11 cellular contexts compared by ENCODE assay signal in the genomic region with DNA sequence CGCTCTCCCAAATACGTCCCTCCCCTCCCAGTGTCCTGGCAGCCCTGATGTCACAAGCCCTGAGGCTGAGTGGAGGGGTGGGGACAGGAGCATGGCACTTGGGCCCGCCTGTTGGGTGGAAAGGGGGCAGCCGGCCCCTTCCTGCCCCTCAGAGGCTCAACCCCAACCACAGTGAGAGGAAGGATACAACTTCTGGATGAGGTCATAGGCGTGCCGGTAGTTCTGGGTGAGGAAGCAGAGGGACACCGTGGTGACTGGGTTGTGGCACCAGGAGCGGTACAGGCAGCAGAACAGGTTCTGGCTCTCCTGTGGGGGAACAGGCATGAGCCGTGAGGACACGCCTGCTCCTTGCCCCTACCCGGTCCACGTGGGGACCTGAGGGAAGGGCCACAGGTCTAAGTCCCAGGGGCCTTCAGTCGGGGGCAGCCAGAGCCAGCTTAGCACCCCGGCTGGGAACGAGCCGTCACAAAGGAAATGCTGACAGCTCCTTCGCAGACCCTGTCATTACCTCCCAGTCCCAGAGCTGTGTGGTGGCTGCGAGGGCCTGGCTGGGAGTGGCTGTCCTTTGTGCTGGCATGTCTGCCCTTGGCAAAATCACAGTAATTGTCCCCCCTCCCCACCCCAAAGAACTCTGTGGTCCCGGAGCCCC. TPM values are rescaled to one million over a fixed set of nuclear protein-coding genes. Genes with fewer than 3 reads are reported as not detected.
DNase-seq lines count a peak whose midpoint lies in the region; ATAC-seq, FAIRE-seq and TF ChIP-seq lines count a peak whose summit lies in the region.
"Had no signal": no experiment of that assay in that cellular context is flagged by ENCODE, and none has a peak within 500 bp of the region (broad histone marks: within the 10 kb centered on the region; RNA-seq: fewer than 3 reads in every experiment).

No MANE protein-coding gene starts in this region.

- H3K9me3 ChIP-seq in heart left ventricle (no peaks in the 10 kb centered on the region), astrocyte (ENCODE audit: insufficient read depth, low read depth, low read length) (no peaks in the 10 kb centered on the region), mucosa of descending colon (no peaks in the 10 kb centered on the region)

- H3K9ac ChIP-seq in astrocyte (ENCODE audit: low read length): peak overlapping the region; percentile 21
- H3K9ac ChIP-seq: KMS-11 had no signal

- peaks cover 5% of the 10 kb centered on the region for H3K9me3 Mint-ChIP-seq in astrocyte (ENCODE audit: unreplicated experiment)
- H3K9me3 Mint-ChIP-seq: central memory CD8-positive, alpha-beta T cell; nephron progenitor cell had no signal

- no peak overlapping the region for H3K27ac Mint-ChIP-seq in astrocyte (ENCODE audit: unreplicated experiment)
- H3K27ac Mint-ChIP-seq: nephron progenitor cell had no signal

- H3K4me1 ChIP-seq in heart left ventricle (peaks cover 3 to 97% (median 71%) of the 10 kb centered on the region in 12 donors), astrocyte (ENCODE audit: insufficient read depth, low read length) (peaks cover 47% of the 10 kb centered on the region), mucosa of descending colon (ENCODE audit: low read depth) (peaks cover 17% of the 10 kb centered on the region), urinary bladder (ENCODE audit: insufficient read depth) (no peaks in the 10 kb centered on the region)

- 33 to 46% (median 43%) methylated on average over 17 to 19 of the region's 19 CpGs for WGBS in heart left ventricle, 4 donors
- 69% methylated on average over 19 of the region's 19 CpGs for WGBS in urinary bladder

- H2AFZ ChIP-seq in astrocyte (ENCODE audit: low read depth, low read length): no peak overlapping the region

- no peak for TF ChIP-seq CTCF in heart left ventricle (IDR thresholded peaks at IDR 0.05)
- TF ChIP-seq CTCF in astrocyte (IDR thresholded peaks at IDR 0.05; ENCODE audit: insufficient read depth, low read depth, low read length): no peak
- TF ChIP-seq CTCF in mucosa of descending colon (IDR thresholded peaks at IDR 0.05): no peak

- peaks cover 11% of the 10 kb centered on the region for H3K36me3 Mint-ChIP-seq in astrocyte (ENCODE audit: low read depth, unreplicated experiment)

- ATAC-seq in heart left ventricle (no peak), Right ventricle myocardium superior (ENCODE audit: poor library complexity) (no peak), mucosa of descending colon (peak; percentile 32), GM18858 (IDR thresholded peaks at IDR 0.05; ENCODE audit: unreplicated experiment) (no peak)

- H3K36me3 ChIP-seq in heart left ventricle (peaks cover 0 to 7% (median 0%) of the 10 kb centered on the region in 9 donors), astrocyte (ENCODE audit: insufficient read depth, low read length) (no peaks in the 10 kb centered on the region), mucosa of descending colon (ENCODE audit: low read depth) (no peaks in the 10 kb centered on the region), urinary bladder (ENCODE audit: insufficient read depth) (no peaks in the 10 kb centered on the region)

- H3K4me2 ChIP-seq in astrocyte (ENCODE audit: low read length): no peak overlapping the region
- H3K4me2 ChIP-seq: KMS-11 had no signal

- no peak for DNase-seq in heart left ventricle
- no peak for DNase-seq in Right ventricle myocardium superior
- DNase-seq in astrocyte (ENCODE audit: low read depth): no peak
- no peak for DNase-seq in mucosa of descending colon
- DNase-seq in stimulated activated CD4-positive, alpha-beta T cell treated with anti-CD3 and anti-CD28 coated beads, Interleukin-4, amount 100 ng/mL, for 4 hours: no peak
- DNase-seq in Ammon's horn (ENCODE audit: low spot score): no peak
- DNase-seq: nephron progenitor cell had no signal

- H3K27me3 ChIP-seq in heart left ventricle (no peaks in the 10 kb centered on the region), astrocyte (ENCODE audit: insufficient read depth, low read length) (no peaks in the 10 kb centered on the region)

- H3K79me2 ChIP-seq in astrocyte (ENCODE audit: insufficient read depth, low read length): no peaks in the 10 kb centered on the region

- intact Hi-C loops in heart left ventricle (cut with DNase I): no loop called here
- intact Hi-C loops in Right ventricle myocardium superior (cut with DNase I): no loop called here
- intact Hi-C loops in mucosa of descending colon (cut with DNase I, micrococcal nuclease): no loop called here

- H3K4me1 Mint-ChIP-seq in astrocyte (ENCODE audit: low read depth, unreplicated experiment): peaks cover 32% of the 10 kb centered on the region

- no peak for FAIRE-seq in astrocyte (lab: Jason Lieb, UNC)

- no peak overlapping the region for H3K4me3 Mint-ChIP-seq in astrocyte (ENCODE audit: unreplicated experiment)
- H3K4me3 Mint-ChIP-seq: central memory CD8-positive, alpha-beta T cell; nephron progenitor cell had no signal

- H4K20me1 ChIP-seq in astrocyte (ENCODE audit: insufficient read depth, low read length): no peaks in the 10 kb centered on the region

- H3K4me3 ChIP-seq in heart left ventricle: no peak overlapping the region
- H3K4me3 ChIP-seq in astrocyte (ENCODE audit: insufficient read depth, low read depth, low read length): no peak overlapping the region
- no peak overlapping the region for H3K4me3 ChIP-seq in mucosa of descending colon
- H3K4me3 ChIP-seq in urinary bladder (ENCODE audit: low read depth, low read length): no peak overlapping the region

- H3K27me3 Mint-ChIP-seq in astrocyte (ENCODE audit: low read depth, unreplicated experiment): no peaks in the 10 kb centered on the region
- H3K27me3 Mint-ChIP-seq: central memory CD8-positive, alpha-beta T cell had no signal

- H3K27ac ChIP-seq in heart left ventricle (peak overlapping the region in 11 of 12 donors; percentile 55 to 98 (median 91)), astrocyte (ENCODE audit: low read depth, low read length) (no peak overlapping the region), urinary bladder (ENCODE audit: low read depth) (peak overlapping the region; percentile 84)
- H3K27ac ChIP-seq: KMS-11 had no signal

- no peak for TF ChIP-seq POLR2A in heart left ventricle (IDR thresholded peaks at IDR 0.05)

RNA-seq across cellular contexts. Expression of a gene that starts 11.2 kb away (rescaled TPM):
- total RNA-seq in heart left ventricle (10 to 100 TPM; 51.9 to 90.9 (median 72.2) TPM), Right ventricle myocardium superior (74.1 TPM), astrocyte (31.3 and 38.3 TPM in 2 replicates), mucosa of descending colon (100 to 1,000 TPM in 1 of 3 donors, 10 to 100 TPM in 2; 11.8 to 151 (median 28.2) TPM), urinary bladder (29.3 TPM)
- polyA plus RNA-seq in heart left ventricle (10 to 100 TPM; 58.8 to 97.1 TPM), urinary bladder (82.0 TPM)

RNA-seq across cellular contexts. Expression of a gene that starts 50.7 kb away (rescaled TPM):
- total RNA-seq in heart left ventricle (1 to 10 TPM in 8 of 9 donors, under 1 TPM in 1; 0.49 to 6.5 (median 2.7) TPM), Right ventricle myocardium superior (1.6 TPM), astrocyte (0.34 and 0.38 TPM in 2 replicates), mucosa of descending colon (1 to 10 TPM; 1.2 to 2.2 (median 1.8) TPM), urinary bladder (10.6 TPM)
- polyA plus RNA-seq in heart left ventricle (1 to 10 TPM in 1 of 2 donors, under 1 TPM in 1; 0.82 to 2.3 TPM), urinary bladder (2.8 TPM)
